Comparison of ENCODE assay signal across 1 cellular context in genomic region chr9:93192721-93193372, GRCh38.
TF ChIP-seq lines count a peak whose summit lies in the region.

No MANE protein-coding gene starts in this region.

TF ChIP-seq in GM23338, 12 proteins besides CTCF, POLR2A, EP300 and RAD21 (continued from another document):
- TF ChIP-seq ZNF462 (CRISPR knock-in tag; IDR thresholded peaks at IDR 0.05): no peak
- no peak for TF ChIP-seq NANOG (IDR thresholded peaks at IDR 0.05; ENCODE audit: borderline replicate concordance)
- no peak for TF ChIP-seq ZNF114 (CRISPR knock-in tag; IDR thresholded peaks at IDR 0.05)
- no peak for TF ChIP-seq STAT1 (IDR thresholded peaks at IDR 0.05; ENCODE audit: unreplicated experiment)
- TF ChIP-seq POLR2AphosphoS5 (IDR thresholded peaks at IDR 0.05; ENCODE audit: low read depth): no peak
- no peak for TF ChIP-seq JUNB (IDR thresholded peaks at IDR 0.05; ENCODE audit: unreplicated experiment)
- no peak for TF ChIP-seq EZH2 (IDR thresholded peaks at IDR 0.05; ENCODE audit: low read depth, unreplicated experiment)
